ENCODE assay signal across 30 cellular contexts in the genomic region with DNA sequence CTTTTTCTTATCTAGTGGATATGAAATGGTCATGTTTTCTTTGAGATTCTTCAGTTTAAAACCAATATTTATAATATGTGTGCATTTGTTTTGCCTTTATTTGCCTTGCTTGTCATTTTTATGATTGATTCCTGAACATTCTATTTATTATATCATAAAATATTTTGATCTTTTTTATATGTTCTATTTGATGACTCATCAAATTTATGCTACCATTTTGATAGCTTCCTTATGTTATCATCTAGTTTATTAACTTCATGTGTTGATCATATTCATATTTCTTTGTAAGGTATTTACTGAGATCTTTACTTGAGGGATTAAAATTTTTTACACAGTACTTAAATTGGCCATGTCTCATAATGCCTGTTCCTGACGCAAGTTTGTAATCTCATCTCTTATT.
"Had no signal": no experiment of that assay in that cellular context is flagged by ENCODE, and none has a peak within 500 bp of the region (broad histone marks: within the 10 kb centered on the region; RNA-seq: fewer than 3 reads in every experiment).

No MANE protein-coding gene starts in this region.

- H3K4me3 ChIP-seq: ascending aorta, breast epithelium, cardiac muscle cell, coronary artery, dorsolateral prefrontal cortex, esophagus muscularis mucosa, gastrocnemius medialis, heart right ventricle had no signal

- H3K36me3 ChIP-seq: ascending aorta, breast epithelium, cardiac muscle cell, esophagus muscularis mucosa, gastrocnemius medialis, heart right ventricle had no signal

- H3K4me1 ChIP-seq: ascending aorta, breast epithelium, esophagus muscularis mucosa, foreskin keratinocyte, gastrocnemius medialis, heart right ventricle had no signal

- DNase-seq: activated CD4-positive, alpha-beta memory T cell treated with anti-CD3 and anti-CD28 coated beads, Interleukin-2, amount 10 ng/mL, durations not matched to agents 7 days and 5 days; activated CD4-positive, alpha-beta T cell treated with anti-CD3 and anti-CD28 coated beads for 1 hour; activated CD4-positive, alpha-beta T cell treated with anti-CD3 and anti-CD28 coated beads for 4 hours; activated CD4-positive, alpha-beta T cell treated with anti-CD3 and anti-CD28 coated beads, Interleukin-2, amount 10 ng/mL, durations not matched to agents 7 days and 5 days; activated CD4-positive, alpha-beta T cell treated with anti-CD3 and anti-CD28 coated beads, Interleukin-2, amount 50 U/mL, for 4 hours; activated CD8-positive, alpha-beta memory T cell treated with anti-CD3 and anti-CD28 coated beads, Interleukin-2, amount 50 U/mL, for 48 hours; activated gamma-delta T cell; activated naive CD4-positive, alpha-beta T cell; activated naive CD4-positive, alpha-beta T cell treated with anti-CD3 and anti-CD28 coated beads, Interleukin-2, amount 10 ng/mL, durations not matched to agents 7 days and 5 days; activated naive CD8-positive, alpha-beta T cell treated with anti-CD3 and anti-CD28 coated beads, Interleukin-2, amount 10 ng/mL, durations not matched to agents 7 days and 5 days; activated T-cell treated with anti-CD3 and anti-CD28 coated beads for 4 hours; activated T-cell treated with anti-CD3 and anti-CD28 coated beads, Interleukin-2, amount 50 U/mL, for 24 hours; activated T-cell treated with anti-CD3 and anti-CD28 coated beads, Interleukin-2, amount 50 U/mL, for 72 hours; central memory CD4-positive, alpha-beta T cell; dorsolateral prefrontal cortex; effector memory CD4-positive, alpha-beta T cell; endodermal cell; erythroblast; foreskin keratinocyte; gastrocnemius medialis; heart right ventricle; hippocampal formation; T-helper 2 cell had no signal

- H3K9me3 ChIP-seq: ascending aorta, gastrocnemius medialis had no signal

- H3K27me3 ChIP-seq: ascending aorta, breast epithelium, cardiac muscle cell, dorsolateral prefrontal cortex, esophagus muscularis mucosa, foreskin keratinocyte, gastrocnemius medialis, heart right ventricle had no signal

- H3K27ac ChIP-seq: ascending aorta, breast epithelium, cardiac muscle cell, coronary artery, dorsolateral prefrontal cortex, esophagus muscularis mucosa, foreskin keratinocyte, gastrocnemius medialis, heart right ventricle had no signal

- ATAC-seq: activated naive CD4-positive, alpha-beta T cell treated with anti-CD3 and anti-CD28 coated beads, Interleukin-2, amount 50 U/mL, for 72 hours; activated T-cell treated with anti-CD3 and anti-CD28 coated beads, Interleukin-2, amount 50 U/mL, for 72 hours; foreskin keratinocyte; gastrocnemius medialis; heart right ventricle; WTC11 had no signal
